Comparison of ENCODE assay signal across 10 cellular contexts in genomic region chr2:30410217-30410616, GRCh38. TPM values are rescaled to one million over a fixed set of nuclear protein-coding genes. Genes with fewer than 3 reads are reported as not detected.
A peak's percentile ranks its signal among the peaks of the same experiment; 100 is the strongest.
DNase-seq lines count a peak whose midpoint lies in the region; ATAC-seq and TF ChIP-seq lines count a peak whose summit lies in the region.
"Had no signal": no experiment of that assay in that cellular context is flagged by ENCODE, and none has a peak within 500 bp of the region (broad histone marks: within the 10 kb centered on the region; RNA-seq: fewer than 3 reads in every experiment).

No MANE protein-coding gene starts in this region.

- DNase-seq in cardiac muscle cell (ENCODE audit: low read depth in 1 of 2, low spot score in 1 of 2), result no peak
- no peak for DNase-seq in cardiac septum (ENCODE audit: low spot score)
- DNase-seq in SK-MEL-5 (ENCODE audit: low read depth, low spot score), result peak; percentile 63
- DNase-seq in fibroblast of mammary gland (ENCODE audit: low read depth), result peak; percentile 75
- no peak for DNase-seq in thoracic aorta (ENCODE audit: low spot score)
- no peak for DNase-seq in H9
- DNase-seq: colonic mucosa, mucosa of descending colon had no signal

- H3K9me3 ChIP-seq in cardiac muscle cell (ENCODE audit: low read depth) (no peaks in the 10 kb centered on the region), thoracic aorta (no peaks in the 10 kb centered on the region), H9 (ENCODE audit: control insufficient read depth, low read depth, low read length) (no peaks in the 10 kb centered on the region)
- H3K9me3 ChIP-seq: colonic mucosa, mucosa of descending colon had no signal

- intact Hi-C loops in cardiac septum (cut with DNase I), result loop anchor here (5.0 to 10.0 kb wide), 3 partner anchors 102 to 198 kb away; no protein-coding TSS in a partner anchor

- no peak overlapping the region for H2BK20ac ChIP-seq in H9 (ENCODE audit: low read depth, low read length, poor library complexity, severe bottlenecking)

- H3T11ph ChIP-seq in H9 (ENCODE audit: low read length), result no peak overlapping the region

- no peak overlapping the region for H2AK5ac ChIP-seq in H9 (ENCODE audit: insufficient read length, low read length)

- H4K91ac ChIP-seq in H9 (ENCODE audit: insufficient read length, low read depth, low read length), result no peak overlapping the region

- peaks cover 58% of the 10 kb centered on the region for H3K4me1 ChIP-seq in cardiac muscle cell (ENCODE audit: low read depth)
- peaks cover 35 to 64% of the 10 kb centered on the region in 2 donors for H3K4me1 ChIP-seq in thoracic aorta (ENCODE audit: control insufficient read depth in 1 of 2, low read depth in 2 of 2)
- H3K4me1 ChIP-seq in H9 (ENCODE audit: insufficient read depth, low read length), result peaks cover 6% of the 10 kb centered on the region
- H3K4me1 ChIP-seq: colonic mucosa had no signal

- no peak for TF ChIP-seq CTCF in cardiac muscle cell (IDR thresholded peaks at IDR 0.05; ENCODE audit: low read depth, low read length)
- TF ChIP-seq CTCF in fibroblast of mammary gland (conservative IDR thresholded peaks at IDR 0.05; ENCODE audit: control insufficient read depth, insufficient read depth, low read depth, low read length), result no peak
- TF ChIP-seq CTCF in thoracic aorta (IDR thresholded peaks at IDR 0.05), result no peak
- TF ChIP-seq CTCF in H9 (conservative IDR thresholded peaks at IDR 0.05), result no peak

- H3K79me1 ChIP-seq in H9 (ENCODE audit: insufficient read depth, low read depth, low read length, poor library complexity, severe bottlenecking), result no peaks in the 10 kb centered on the region

- peak overlapping the region; percentile 89 for H3K27ac ChIP-seq in cardiac muscle cell
- peak overlapping the region; percentile 92 to 94 for H3K27ac ChIP-seq in thoracic aorta
- no peak overlapping the region for H3K27ac ChIP-seq in H9 (ENCODE audit: insufficient read length, low read depth, low read length)

- H2BK15ac ChIP-seq in H9 (ENCODE audit: low read depth, low read length), result no peak overlapping the region

- WGBS in H9 (ENCODE audit: extremely low coverage, insufficient read length, low lambda C conversion rate), result no CpG with 5 or more reads among the region's 2 CpGs

- H4K5ac ChIP-seq in H9 (ENCODE audit: insufficient read length, low read depth, low read length), result no peak overlapping the region

- no peak overlapping the region for H2BK120ac ChIP-seq in H9 (ENCODE audit: low read depth, low read length, poor library complexity, severe bottlenecking)

- no peak overlapping the region for H3K4me3 ChIP-seq in cardiac muscle cell
- no peak overlapping the region for H3K4me3 ChIP-seq in fibroblast of mammary gland (ENCODE audit: control insufficient read depth, low read depth, low read length)
- H3K4me3 ChIP-seq in thoracic aorta, result no peak overlapping the region
- H3K4me3 ChIP-seq: colonic mucosa, mucosa of descending colon had no signal

- no peak overlapping the region for H3K4me3 Mint-ChIP-seq in H9

- H3K9me3 Mint-ChIP-seq in H9, result no peaks in the 10 kb centered on the region; a peak in 2 of 5 replicates

- peaks cover 0 to 9% (median 5%) of the 10 kb centered on the region in 3 experiments; a peak in 3 of 7 replicates for H3K36me3 Mint-ChIP-seq in H9 (ENCODE audit: insufficient read depth in 1 of 3, low read depth in 3 of 3)

- H3K27me3 Mint-ChIP-seq in H9 (ENCODE audit: low read depth), result peaks cover 31% of the 10 kb centered on the region

- no peak overlapping the region for H3K14ac ChIP-seq in H9 (ENCODE audit: insufficient read depth, low read length)

- no peak overlapping the region for H3K4me2 ChIP-seq in H9 (ENCODE audit: insufficient read depth, insufficient read length, low read length)

- H4K8ac ChIP-seq in H9 (replicated peaks; ENCODE audit: insufficient read length, low read depth, low read length), result no peak overlapping the region

- H3K79me2 ChIP-seq in H9 (ENCODE audit: insufficient read depth, low read length), result no peaks in the 10 kb centered on the region

- H3K18ac ChIP-seq in H9 (ENCODE audit: insufficient read length, low read depth, low read length), result no peak overlapping the region

- no peak overlapping the region for H3K56ac ChIP-seq in H9 (ENCODE audit: insufficient read length, low read depth, low read length)

- H3K4ac ChIP-seq in H9 (ENCODE audit: low read depth, low read length), result no peak overlapping the region

- in situ Hi-C loops in SK-MEL-5 (cut with HindIII; ENCODE audit: low pct_unique_long_range_greater_than_20kb, low sequenced_read_pairs), result no loop called here

- H3K9ac ChIP-seq in H9 (ENCODE audit: extremely low read depth, insufficient read length, low read length), result no peak overlapping the region

- H3K27me3 ChIP-seq in cardiac muscle cell (no peaks in the 10 kb centered on the region), thoracic aorta (replicated peaks; ENCODE audit: insufficient read depth) (no peaks in the 10 kb centered on the region), H9 (ENCODE audit: insufficient read depth, low read length) (peaks cover 4% of the 10 kb centered on the region; the same call in 1 of the 2 replicates)
- H3K27me3 ChIP-seq: colonic mucosa had no signal

- H3K23ac ChIP-seq in H9 (ENCODE audit: insufficient read length, low read depth, low read length), result no peak overlapping the region

- no peaks in the 10 kb centered on the region for H4K20me1 ChIP-seq in H9 (ENCODE audit: control insufficient read depth, insufficient read depth, insufficient read length)

- H3K4me1 Mint-ChIP-seq in H9, result peaks cover 24 to 36% of the 10 kb centered on the region in 2 experiments

- no peak overlapping the region for H2BK12ac ChIP-seq in H9 (ENCODE audit: insufficient read length, low read depth, low read length)

- no peak overlapping the region for H2BK5ac ChIP-seq in H9 (ENCODE audit: insufficient read length, low read length)

- H2AFZ ChIP-seq in H9 (ENCODE audit: low read length), result no peak overlapping the region

- no peak overlapping the region for H3K27ac Mint-ChIP-seq in H9

- H3K36me3 ChIP-seq in cardiac muscle cell (no peaks in the 10 kb centered on the region), thoracic aorta (no peaks in the 10 kb centered on the region)
- H3K36me3 ChIP-seq: colonic mucosa had no signal

- H3K23me2 ChIP-seq in H9 (ENCODE audit: insufficient read length, low read depth, low read length, poor library complexity, severe bottlenecking), result no peaks in the 10 kb centered on the region

- ATAC-seq in thoracic aorta (ENCODE audit: insufficient number of reproducible peaks, low FRiP score, low read depth) (no peak), GM21576 (IDR thresholded peaks at IDR 0.05; ENCODE audit: unreplicated experiment) (no peak), HG02623 (IDR thresholded peaks at IDR 0.05; ENCODE audit: unreplicated experiment) (no peak)
- ATAC-seq: mucosa of descending colon had no signal

RNA-seq across cellular contexts. Expression of gene LCLAT1, which starts 36.8 kb away (rescaled TPM):
- total RNA-seq in cardiac muscle cell (19.6 and 22.6 TPM in 2 replicates), cardiac septum (39.9 TPM), thoracic aorta (10 to 100 TPM; 14.8 to 43.9 TPM), H9 (2021) (27.4 and 32.9 TPM in 2 replicates)
- polyA plus RNA-seq in cardiac muscle cell, result 24.7 and 25.5 TPM in 2 replicates
- total RNA-seq in SK-MEL-5 (2014; rRNA removed; shearing (Covaris generic)), result 23.9 TPM in 2 replicates
- polyA plus RNA-seq in SK-MEL-5 (2015; cell fraction: cytosol; rRNA removed), result 35.6 and 51.6 TPM in 2 replicates
- polyA plus RNA-seq in SK-MEL-5 (2015; cell fraction: nucleus; rRNA removed), result 21.1 and 28.6 TPM in 2 replicates

Comparison
In these comparisons a context has a peak if more than half of its experiments do, and no peak if none do; other contexts are left out.
1. DNase-seq: peak in SK-MEL-5 (single experiment) and fibroblast of mammary gland (single experiment); none in cardiac muscle cell (0 of 2), cardiac septum (single experiment), thoracic aorta (single experiment) and H9 (single experiment).